Comparison of ENCODE assay signal across 2 cellular contexts in the genomic region with DNA sequence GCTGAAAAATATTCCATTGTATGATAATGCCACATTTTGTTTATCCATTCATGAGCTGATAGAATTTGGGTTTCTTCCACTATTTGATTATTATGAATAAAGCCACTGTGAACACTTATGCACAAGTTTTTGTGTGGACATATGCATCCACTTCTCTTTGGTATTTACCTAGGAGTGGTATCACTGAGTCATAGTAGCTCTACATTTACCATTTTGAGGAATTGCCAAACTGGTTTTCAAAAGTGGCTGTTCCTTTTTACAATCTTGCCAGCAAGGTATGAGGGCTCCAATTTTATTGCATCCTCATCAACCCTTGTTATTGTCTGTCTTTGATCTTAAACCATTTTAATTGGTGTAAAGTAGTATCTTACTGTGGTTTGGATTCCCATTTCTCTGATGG.
TF ChIP-seq lines count a peak whose summit lies in the region.

No MANE protein-coding gene starts in this region.

TF ChIP-seq in A549, 52 proteins besides CTCF, POLR2A, EP300 and RAD21:
- TF ChIP-seq MAZ (IDR thresholded peaks at IDR 0.05; ENCODE audit: borderline replicate concordance, low read depth, low read length), result no peak
- TF ChIP-seq KDM1A (IDR thresholded peaks at IDR 0.05; ENCODE audit: low read depth), result no peak
- no peak for TF ChIP-seq CHD2 (IDR thresholded peaks at IDR 0.05; ENCODE audit: low read length, partially characterized antibody)
- no peak for TF ChIP-seq NR3C1 (IDR thresholded peaks at IDR 0.05)
- TF ChIP-seq CBX2 (IDR thresholded peaks at IDR 0.05; ENCODE audit: borderline replicate concordance, low read depth), result no peak
- TF ChIP-seq JUNB (IDR thresholded peaks at IDR 0.05), result no peak
- no peak for TF ChIP-seq USF2 (IDR thresholded peaks at IDR 0.05)
- no peak for TF ChIP-seq MAFK (IDR thresholded peaks at IDR 0.05; ENCODE audit: partially characterized antibody)
- TF ChIP-seq RARB (CRISPR knock-in tag; IDR thresholded peaks at IDR 0.05), result no peak
- no peak for TF ChIP-seq BHLHE40 (IDR thresholded peaks at IDR 0.05; ENCODE audit: low read depth, low read length)
- TF ChIP-seq HMGXB4 (CRISPR knock-in tag; IDR thresholded peaks at IDR 0.05; ENCODE audit: borderline replicate concordance), result no peak
- no peak for TF ChIP-seq HOXA7 (CRISPR knock-in tag; IDR thresholded peaks at IDR 0.05)
- TF ChIP-seq HEYL (CRISPR knock-in tag; IDR thresholded peaks at IDR 0.05), result no peak
- TF ChIP-seq, protein P1, sequence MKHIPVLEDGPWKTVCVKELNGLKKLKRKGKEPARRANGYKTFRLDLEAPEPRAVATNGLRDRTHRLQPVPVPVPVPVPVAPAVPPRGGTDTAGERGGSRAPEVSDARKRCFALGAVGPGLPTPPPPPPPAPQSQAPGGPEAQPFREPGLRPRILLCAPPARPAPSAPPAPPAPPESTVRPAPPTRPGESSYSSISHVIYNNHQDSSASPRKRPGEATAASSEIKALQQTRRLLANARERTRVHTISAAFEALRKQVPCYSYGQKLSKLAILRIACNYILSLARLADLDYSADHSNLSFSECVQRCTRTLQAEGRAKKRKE (CRISPR knock-in tag; IDR thresholded peaks at IDR 0.05; ENCODE audit: low read depth), result no peak
- TF ChIP-seq, protein P2, sequence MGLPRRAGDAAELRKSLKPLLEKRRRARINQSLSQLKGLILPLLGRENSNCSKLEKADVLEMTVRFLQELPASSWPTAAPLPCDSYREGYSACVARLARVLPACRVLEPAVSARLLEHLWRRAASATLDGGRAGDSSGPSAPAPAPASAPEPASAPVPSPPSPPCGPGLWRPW (IDR thresholded peaks at IDR 0.05), result no peak
- TF ChIP-seq FOSL2 (IDR thresholded peaks at IDR 0.05), result no peak
- TF ChIP-seq FOSL2 (CRISPR knock-in tag; IDR thresholded peaks at IDR 0.05), result no peak
- TF ChIP-seq RFX5 (IDR thresholded peaks at IDR 0.05), result no peak
- TF ChIP-seq POLR2AphosphoS2 (conservative IDR thresholded peaks at IDR 0.05; ENCODE audit: low read length), result no peak

TF ChIP-seq in HCT116, 20 proteins besides CTCF, POLR2A, EP300 and RAD21:
- TF ChIP-seq SIN3A (IDR thresholded peaks at IDR 0.05; ENCODE audit: low read depth) (no peak), CBX3 (IDR thresholded peaks at IDR 0.05; ENCODE audit: low read depth) (0 out of 2 replicates have a peak, but pooled peaks have one; percentile 25), ZFX (IDR thresholded peaks at IDR 0.05) (no peak), MAX (IDR thresholded peaks at IDR 0.05) (no peak), EZH2phosphoT487 (IDR thresholded peaks at IDR 0.05; ENCODE audit: borderline replicate concordance) (no peak), SP1 (IDR thresholded peaks at IDR 0.05; ENCODE audit: low read depth) (no peak)
- TF ChIP-seq, protein P3, sequence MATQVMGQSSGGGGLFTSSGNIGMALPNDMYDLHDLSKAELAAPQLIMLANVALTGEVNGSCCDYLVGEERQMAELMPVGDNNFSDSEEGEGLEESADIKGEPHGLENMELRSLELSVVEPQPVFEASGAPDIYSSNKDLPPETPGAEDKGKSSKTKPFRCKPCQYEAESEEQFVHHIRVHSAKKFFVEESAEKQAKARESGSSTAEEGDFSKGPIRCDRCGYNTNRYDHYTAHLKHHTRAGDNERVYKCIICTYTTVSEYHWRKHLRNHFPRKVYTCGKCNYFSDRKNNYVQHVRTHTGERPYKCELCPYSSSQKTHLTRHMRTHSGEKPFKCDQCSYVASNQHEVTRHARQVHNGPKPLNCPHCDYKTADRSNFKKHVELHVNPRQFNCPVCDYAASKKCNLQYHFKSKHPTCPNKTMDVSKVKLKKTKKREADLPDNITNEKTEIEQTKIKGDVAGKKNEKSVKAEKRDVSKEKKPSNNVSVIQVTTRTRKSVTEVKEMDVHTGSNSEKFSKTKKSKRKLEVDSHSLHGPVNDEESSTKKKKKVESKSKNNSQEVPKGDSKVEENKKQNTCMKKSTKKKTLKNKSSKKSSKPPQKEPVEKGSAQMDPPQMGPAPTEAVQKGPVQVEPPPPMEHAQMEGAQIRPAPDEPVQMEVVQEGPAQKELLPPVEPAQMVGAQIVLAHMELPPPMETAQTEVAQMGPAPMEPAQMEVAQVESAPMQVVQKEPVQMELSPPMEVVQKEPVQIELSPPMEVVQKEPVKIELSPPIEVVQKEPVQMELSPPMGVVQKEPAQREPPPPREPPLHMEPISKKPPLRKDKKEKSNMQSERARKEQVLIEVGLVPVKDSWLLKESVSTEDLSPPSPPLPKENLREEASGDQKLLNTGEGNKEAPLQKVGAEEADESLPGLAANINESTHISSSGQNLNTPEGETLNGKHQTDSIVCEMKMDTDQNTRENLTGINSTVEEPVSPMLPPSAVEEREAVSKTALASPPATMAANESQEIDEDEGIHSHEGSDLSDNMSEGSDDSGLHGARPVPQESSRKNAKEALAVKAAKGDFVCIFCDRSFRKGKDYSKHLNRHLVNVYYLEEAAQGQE (IDR thresholded peaks at IDR 0.05; ENCODE audit: low read depth), result no peak
- TF ChIP-seq, protein P4, sequence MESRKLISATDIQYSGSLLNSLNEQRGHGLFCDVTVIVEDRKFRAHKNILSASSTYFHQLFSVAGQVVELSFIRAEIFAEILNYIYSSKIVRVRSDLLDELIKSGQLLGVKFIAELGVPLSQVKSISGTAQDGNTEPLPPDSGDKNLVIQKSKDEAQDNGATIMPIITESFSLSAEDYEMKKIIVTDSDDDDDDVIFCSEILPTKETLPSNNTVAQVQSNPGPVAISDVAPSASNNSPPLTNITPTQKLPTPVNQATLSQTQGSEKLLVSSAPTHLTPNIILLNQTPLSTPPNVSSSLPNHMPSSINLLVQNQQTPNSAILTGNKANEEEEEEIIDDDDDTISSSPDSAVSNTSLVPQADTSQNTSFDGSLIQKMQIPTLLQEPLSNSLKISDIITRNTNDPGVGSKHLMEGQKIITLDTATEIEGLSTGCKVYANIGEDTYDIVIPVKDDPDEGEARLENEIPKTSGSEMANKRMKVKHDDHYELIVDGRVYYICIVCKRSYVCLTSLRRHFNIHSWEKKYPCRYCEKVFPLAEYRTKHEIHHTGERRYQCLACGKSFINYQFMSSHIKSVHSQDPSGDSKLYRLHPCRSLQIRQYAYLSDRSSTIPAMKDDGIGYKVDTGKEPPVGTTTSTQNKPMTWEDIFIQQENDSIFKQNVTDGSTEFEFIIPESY (IDR thresholded peaks at IDR 0.05; ENCODE audit: extremely low read depth, insufficient replicate concordance, low read length), result no peak
